Comparison of ENCODE assay signal across 2 cellular contexts in the genomic region with DNA sequence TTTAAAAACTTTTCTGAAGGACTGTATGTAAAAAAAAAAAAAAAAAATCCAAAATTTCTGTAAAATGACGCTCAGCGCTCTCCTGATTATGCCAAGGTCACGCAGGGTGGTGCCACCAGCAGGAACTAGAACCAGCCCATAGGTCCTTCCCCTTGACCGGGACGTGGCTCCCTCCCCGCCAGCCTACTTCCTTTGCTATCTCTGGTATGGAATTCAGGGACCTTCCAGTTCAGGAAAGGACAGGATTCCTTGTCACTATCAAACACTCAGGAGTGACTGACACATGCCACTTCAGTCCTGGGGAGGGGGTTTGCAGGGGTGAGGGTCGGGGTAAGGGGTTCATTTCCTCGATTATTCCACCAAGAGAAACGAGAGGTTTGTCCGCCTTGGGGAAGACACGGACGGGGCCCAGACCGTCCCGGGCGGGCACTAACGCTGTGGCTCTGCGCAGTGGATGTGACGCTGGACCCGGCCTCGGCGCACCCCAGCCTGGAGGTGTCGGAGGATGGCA.
TF ChIP-seq lines count a peak whose summit lies in the region.

No MANE protein-coding gene starts in this region.

TF ChIP-seq in H1, 55 proteins besides CTCF, POLR2A, EP300 and RAD21:
- TF ChIP-seq TAF7 (optimal IDR thresholded peaks at IDR 0.05; ENCODE audit: borderline replicate concordance, low read depth, low read length) (no peak), SIN3A (conservative IDR thresholded peaks at IDR 0.05 in 1 of 2, IDR thresholded peaks at IDR 0.05 in 1 of 2; ENCODE audit: low read depth in 1 of 2, low read length in 2 of 2) (no peak), KDM4A (IDR thresholded peaks at IDR 0.05; ENCODE audit: low read depth, low read length, severe bottlenecking) (no peak), SAP30 (IDR thresholded peaks at IDR 0.05; ENCODE audit: insufficient read depth, insufficient replicate concordance, low read length) (no peak), NANOG (IDR thresholded peaks at IDR 0.05; ENCODE audit: insufficient read depth, low read depth, low read length, poor library complexity, severe bottlenecking) (no peak)
TF ChIP-seq in H1: peak in this region for 0.

TF ChIP-seq in HepG2, 621 proteins besides CTCF, POLR2A, EP300 and RAD21:
- no peak for TF ChIP-seq HIC2 (CRISPR knock-in tag; IDR thresholded peaks at IDR 0.05; ENCODE audit: low read depth)
- no peak for TF ChIP-seq CSRNP1 (CRISPR knock-in tag; IDR thresholded peaks at IDR 0.05)
- TF ChIP-seq ZBED4 (CRISPR knock-in tag; IDR thresholded peaks at IDR 0.05; ENCODE audit: borderline replicate concordance): no peak
- no peak for TF ChIP-seq ZNF10 (CRISPR knock-in tag; IDR thresholded peaks at IDR 0.05; ENCODE audit: borderline replicate concordance, low read depth)
- no peak for TF ChIP-seq SRSF1 (optimal IDR thresholded peaks at IDR 0.05; ENCODE audit: low read depth, low read length)
- TF ChIP-seq NFATC3 (CRISPR knock-in tag; IDR thresholded peaks at IDR 0.05): no peak
